ENCODE assay signal across 14 cellular contexts in the genomic region with DNA sequence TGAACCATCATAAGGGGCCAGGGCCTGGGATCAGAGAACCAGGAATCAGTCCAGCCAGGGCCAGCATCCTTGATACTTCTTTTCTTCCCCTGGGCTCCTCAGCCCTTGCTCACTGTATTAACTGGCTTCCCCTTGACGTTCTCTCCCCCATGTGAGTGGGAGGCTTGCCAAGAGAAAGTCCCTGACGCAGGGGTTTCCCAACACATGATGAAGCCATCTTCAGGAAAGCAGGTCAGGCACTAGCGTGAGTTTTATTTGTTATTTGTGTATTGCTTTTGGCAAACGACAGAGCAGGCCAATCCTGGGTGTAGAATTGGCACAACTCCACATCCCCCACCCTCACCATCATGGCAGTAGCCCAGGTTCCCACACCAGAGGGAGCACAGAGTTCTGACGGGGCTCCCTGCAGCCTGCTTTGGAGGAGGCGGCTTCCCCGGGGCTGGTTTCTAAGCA.
A peak's percentile ranks its signal among the peaks of the same experiment; 100 is the strongest.
DNase-seq lines count a peak whose midpoint lies in the region; ATAC-seq lines count a peak whose summit lies in the region.
"Had no signal": no experiment of that assay in that cellular context is flagged by ENCODE, and none has a peak within 500 bp of the region (broad histone marks: within the 10 kb centered on the region; RNA-seq: fewer than 3 reads in every experiment).

No MANE protein-coding gene starts in this region.

- DNase-seq in GM23248 (peak; percentile 55), amniotic epithelial cell (ENCODE audit: low read depth) (peak; percentile 87), left cardiac atrium (peak; percentile 36), stromal cell of bone marrow (ENCODE audit: low read depth) (peak; percentile 63), NCI-H2227 treated with DMSO at 0.1 percent for 48 hours (lab: John Stamatoyannopoulos, UW) (no peak), islet precursor cell (no peak)
- DNase-seq: activated naive CD4-positive, alpha-beta T cell treated with anti-CD3 and anti-CD28 coated beads for 36 hours; HCEC 1CT; NCI-H446; tibial artery had no signal

- H3K27me3 ChIP-seq in GM23248 (replicated peaks; ENCODE audit: insufficient read depth) = peaks cover 5% of the 10 kb centered on the region
- H3K27me3 ChIP-seq: SJSA1 had no signal

- no peak overlapping the region for H3K27ac ChIP-seq in GM23248
- H3K27ac ChIP-seq: KMS-11, SJSA1, tibial artery had no signal

- H3K4me3 ChIP-seq in GM23248 = no peak overlapping the region
- H3K4me3 ChIP-seq: SJSA1, tibial artery had no signal

- 24 to 30% methylated on average over 7 of the region's 7 CpGs for WGBS in GM23248 (ENCODE audit: low coverage in 1 of 2, low lambda C conversion rate in 2 of 2, missing lambda C conversion rate in 2 of 2), 2 experiments

- intact Hi-C loops in left cardiac atrium (cut with DNase I) = no loop called here

- H3K9me2 ChIP-seq in GM23248 (ENCODE audit: insufficient read depth) = no peaks in the 10 kb centered on the region

- H3K4me1 ChIP-seq in GM23248 (ENCODE audit: insufficient read depth) = no peaks in the 10 kb centered on the region
- H3K4me1 ChIP-seq: SJSA1, tibial artery had no signal

- H4K20me1 ChIP-seq in GM23248 (ENCODE audit: insufficient read depth) = no peaks in the 10 kb centered on the region

- H3K4me2 ChIP-seq in GM23248 (ENCODE audit: unreplicated experiment) = no peak overlapping the region
- H3K4me2 ChIP-seq: KMS-11 had no signal

- ATAC-seq in left cardiac atrium (peak; percentile 56 to 68), esophagus mucosa (no peak)
- ATAC-seq: activated CD4-positive, CD25-positive, alpha-beta regulatory T cell treated with anti-CD3 and anti-CD28 coated beads, Interleukin-2, amount 50 U/mL, for 24 hours had no signal

- H3K36me3 ChIP-seq in GM23248 (ENCODE audit: low read depth) = no peaks in the 10 kb centered on the region
- H3K36me3 ChIP-seq: SJSA1, tibial artery had no signal

- no peak overlapping the region for H3K9ac ChIP-seq in GM23248
- H3K9ac ChIP-seq: KMS-11 had no signal

- no peaks in the 10 kb centered on the region for H3K9me3 ChIP-seq in GM23248 (ENCODE audit: low read depth)
- H3K9me3 ChIP-seq: SJSA1, tibial artery had no signal

- in situ Hi-C loops in GM23248 (cut with MboI) = no loop called here

- no peak overlapping the region for H2AFZ ChIP-seq in GM23248

- H3F3A ChIP-seq in GM23248 (ENCODE audit: insufficient read depth) = no peaks in the 10 kb centered on the region

- H3K79me2 ChIP-seq in GM23248 (ENCODE audit: insufficient read depth) = no peaks in the 10 kb centered on the region

Comparison
In these comparisons a context has a peak if more than half of its experiments do, and no peak if none do; other contexts are left out.
1. DNase-seq: peak in GM23248 (single experiment), amniotic epithelial cell (single experiment), left cardiac atrium (single experiment) and stromal cell of bone marrow (single experiment); none in NCI-H2227 treated with DMSO at 0.1 percent for 48 hours (single experiment) and islet precursor cell (single experiment).